ENCODE assay signal across 16 cellular contexts in the genomic region with DNA sequence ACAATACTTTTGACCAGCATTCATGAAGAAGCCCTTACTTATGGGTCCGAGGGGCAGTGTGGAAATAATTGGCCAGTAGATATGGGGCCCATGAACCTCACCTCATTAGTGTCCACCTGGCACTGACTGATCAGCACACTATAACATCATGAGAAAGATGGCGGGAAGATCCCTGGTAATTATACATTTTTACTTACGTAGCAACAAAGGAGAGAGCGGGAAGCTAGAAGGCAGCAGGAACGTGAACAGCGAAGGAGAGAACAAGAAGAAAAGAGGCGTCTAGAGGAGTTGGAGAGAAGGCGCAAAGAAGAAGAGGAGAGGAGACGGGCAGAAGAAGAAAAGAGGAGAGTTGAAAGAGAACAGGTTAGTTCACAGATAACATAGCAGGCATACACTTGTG.
DNase-seq lines count a peak whose midpoint lies in the region; FAIRE-seq and TF ChIP-seq lines count a peak whose summit lies in the region.
"Had no signal": no experiment of that assay in that cellular context is flagged by ENCODE, and none has a peak within 500 bp of the region (broad histone marks: within the 10 kb centered on the region; RNA-seq: fewer than 3 reads in every experiment).

No MANE protein-coding gene starts in this region.

- peaks cover 77% of the 10 kb centered on the region for H3F3A ChIP-seq in PC-9 (ENCODE audit: insufficient read depth, low read depth)

- H3K4me3 Mint-ChIP-seq in astrocyte (ENCODE audit: unreplicated experiment) (no peak overlapping the region), progenitor cell of endocrine pancreas (ENCODE audit: low read depth) (no peak overlapping the region)
- H3K4me3 Mint-ChIP-seq: CD8-positive, alpha-beta memory T cell had no signal

- H3K4me1 Mint-ChIP-seq in astrocyte (ENCODE audit: low read depth, unreplicated experiment) (peaks cover 12% of the 10 kb centered on the region), progenitor cell of endocrine pancreas (ENCODE audit: low read depth) (peaks cover 4% of the 10 kb centered on the region)

- BruUV-seq in PC-9 (replicated peaks; lab: Mats Ljungman, UMichigan) = no TSS peak

- DNase-seq in PC-9 (no peak), astrocyte (ENCODE audit: low read depth) (no peak), hepatocyte (ENCODE audit: low spot score) (no peak), progenitor cell of endocrine pancreas (ENCODE audit: low spot score, unreplicated experiment) (no peak), WERI-Rb-1 (no peak), dermis blood vessel endothelial cell (no peak), Ammon's horn (ENCODE audit: low spot score) (no peak)
- DNase-seq: Caco-2; CD8-positive, alpha-beta memory T cell; DND-41; GDM1 had no signal

- FAIRE-seq in astrocyte (lab: Jason Lieb, UNC) = no peak
- FAIRE-seq: A549, GM12892, GM19239 had no signal

- H3K27ac Mint-ChIP-seq in astrocyte (ENCODE audit: unreplicated experiment) = peak overlapping the region; percentile 13
- H3K27ac Mint-ChIP-seq in progenitor cell of endocrine pancreas = peak overlapping the region; percentile 0

- no peak overlapping the region for H3K4me2 ChIP-seq in PC-9
- no peak overlapping the region for H3K4me2 ChIP-seq in astrocyte (ENCODE audit: low read length)
- H3K4me2 ChIP-seq in hepatocyte = no peak overlapping the region
- H3K4me2 ChIP-seq: A549, BLaER1 had no signal

- TF ChIP-seq CTCF in PC-9 (conservative IDR thresholded peaks at IDR 0.05) = no peak
- TF ChIP-seq CTCF in astrocyte (IDR thresholded peaks at IDR 0.05; ENCODE audit: insufficient read depth, low read depth, low read length) = no peak
- TF ChIP-seq CTCF in hepatocyte (IDR thresholded peaks at IDR 0.05; ENCODE audit: poor library complexity) = no peak
- no peak for TF ChIP-seq CTCF in progenitor cell of endocrine pancreas (IDR thresholded peaks at IDR 0.05; ENCODE audit: unreplicated experiment)
- TF ChIP-seq CTCF in WERI-Rb-1 (IDR thresholded peaks at IDR 0.05; ENCODE audit: low read depth, low read length) = no peak

- H3K4me1 ChIP-seq in PC-9 (replicated peaks; ENCODE audit: insufficient read depth) (peaks cover 43% of the 10 kb centered on the region), astrocyte (ENCODE audit: insufficient read depth, low read length) (no peaks in the 10 kb centered on the region), hepatocyte (ENCODE audit: insufficient read depth) (no peaks in the 10 kb centered on the region)
- H3K4me1 ChIP-seq: BLaER1 had no signal

- H3K27me3 ChIP-seq in PC-9 (ENCODE audit: insufficient read depth, low read depth) (no peaks in the 10 kb centered on the region), astrocyte (ENCODE audit: insufficient read depth, low read length) (no peaks in the 10 kb centered on the region), hepatocyte (no peaks in the 10 kb centered on the region), WERI-Rb-1 (ENCODE audit: insufficient read depth, low read depth, severe bottlenecking) (no peaks in the 10 kb centered on the region)
- H3K27me3 ChIP-seq: BLaER1 had no signal

- CTCF ChIA-PET in PC-9 (lab: Charles Lee) = no interaction called here

- H3K79me2 ChIP-seq in PC-9 (ENCODE audit: low read depth) (peaks cover 58% of the 10 kb centered on the region), astrocyte (ENCODE audit: insufficient read depth, low read length) (peaks cover 78% of the 10 kb centered on the region), hepatocyte (peaks cover 22% of the 10 kb centered on the region)

- H3K36me3 Mint-ChIP-seq in astrocyte (ENCODE audit: low read depth, unreplicated experiment) = peaks cover 13% of the 10 kb centered on the region
- H3K36me3 Mint-ChIP-seq in progenitor cell of endocrine pancreas (ENCODE audit: insufficient read depth) = peaks cover 31% of the 10 kb centered on the region

- H3K4me3 ChIP-seq in PC-9 (no peak overlapping the region), astrocyte (ENCODE audit: insufficient read depth, low read depth, low read length) (no peak overlapping the region), hepatocyte (no peak overlapping the region), WERI-Rb-1 (ENCODE audit: low read depth, low read length) (no peak overlapping the region)
- H3K4me3 ChIP-seq: A549, BLaER1 had no signal

- intact Hi-C loops in PC-9 (cut with micrococcal nuclease; ENCODE audit: unreplicated experiment) = no loop called here

- H3K9me3 Mint-ChIP-seq in astrocyte (ENCODE audit: unreplicated experiment) = no peaks in the 10 kb centered on the region
- no peaks in the 10 kb centered on the region for H3K9me3 Mint-ChIP-seq in progenitor cell of endocrine pancreas (ENCODE audit: low read depth)

- H4K20me1 ChIP-seq in PC-9 (ENCODE audit: insufficient read depth) = 0 out of 2 replicates have a peak, but pooled peaks cover 5% of the 10 kb centered on the region
- peaks cover 78% of the 10 kb centered on the region for H4K20me1 ChIP-seq in astrocyte (ENCODE audit: insufficient read depth, low read length)
- no peaks in the 10 kb centered on the region for H4K20me1 ChIP-seq in hepatocyte (ENCODE audit: insufficient read depth, poor library complexity, severe bottlenecking)

- H3K27me3 Mint-ChIP-seq in astrocyte (ENCODE audit: low read depth, unreplicated experiment) = no peaks in the 10 kb centered on the region
- H3K27me3 Mint-ChIP-seq in progenitor cell of endocrine pancreas = no peaks in the 10 kb centered on the region
- H3K27me3 Mint-ChIP-seq: CD8-positive, alpha-beta memory T cell had no signal

- peaks cover 80% of the 10 kb centered on the region for H3K36me3 ChIP-seq in PC-9 (ENCODE audit: low read depth)
- peaks cover 58% of the 10 kb centered on the region for H3K36me3 ChIP-seq in astrocyte (ENCODE audit: insufficient read depth, low read length)
- H3K36me3 ChIP-seq in hepatocyte (replicated peaks; ENCODE audit: insufficient read depth, low read depth) = no peaks in the 10 kb centered on the region
- H3K36me3 ChIP-seq in WERI-Rb-1 = peaks cover 65% of the 10 kb centered on the region

- H3K9me3 ChIP-seq in PC-9 (ENCODE audit: insufficient read depth, low read depth) (no peaks in the 10 kb centered on the region), astrocyte (ENCODE audit: insufficient read depth, low read depth, low read length) (no peaks in the 10 kb centered on the region), hepatocyte (ENCODE audit: low read depth) (no peaks in the 10 kb centered on the region), WERI-Rb-1 (ENCODE audit: severe bottlenecking) (no peaks in the 10 kb centered on the region)
- H3K9me3 ChIP-seq: A549, BLaER1, Caco-2 had no signal

- H3K9me2 ChIP-seq in PC-9 (ENCODE audit: insufficient read depth) = no peaks in the 10 kb centered on the region
- no peaks in the 10 kb centered on the region for H3K9me2 ChIP-seq in hepatocyte (replicated peaks; ENCODE audit: insufficient read depth)

- no peak overlapping the region for H3K9ac ChIP-seq in astrocyte (ENCODE audit: low read length)
- H3K9ac ChIP-seq: BLaER1 had no signal

- H2AFZ ChIP-seq in PC-9 (no peak overlapping the region), astrocyte (ENCODE audit: low read depth, low read length) (no peak overlapping the region), hepatocyte (no peak overlapping the region)

- H3K27ac ChIP-seq in PC-9 (peak overlapping the region; percentile 82), astrocyte (ENCODE audit: low read depth, low read length) (no peak overlapping the region), hepatocyte (peak overlapping the region; percentile 78), WERI-Rb-1 (no peak overlapping the region)
- H3K27ac ChIP-seq: A549, BLaER1, HL-60 had no signal

- 95% methylated on average over 9 of the region's 9 CpGs for WGBS in hepatocyte (ENCODE audit: low lambda C conversion rate, missing lambda C conversion rate)

- POLR2A ChIA-PET in PC-9 (lab: Charles Lee; ENCODE audit: unreplicated experiment) = no interaction called here

Comparison
In these comparisons a context has a peak if more than half of its experiments do, and no peak if none do; other contexts are left out.
1. H3K27ac ChIP-seq: peak in PC-9 (single experiment) and hepatocyte (single experiment); none in astrocyte (single experiment) and WERI-Rb-1 (single experiment).